In the genomic region with DNA sequence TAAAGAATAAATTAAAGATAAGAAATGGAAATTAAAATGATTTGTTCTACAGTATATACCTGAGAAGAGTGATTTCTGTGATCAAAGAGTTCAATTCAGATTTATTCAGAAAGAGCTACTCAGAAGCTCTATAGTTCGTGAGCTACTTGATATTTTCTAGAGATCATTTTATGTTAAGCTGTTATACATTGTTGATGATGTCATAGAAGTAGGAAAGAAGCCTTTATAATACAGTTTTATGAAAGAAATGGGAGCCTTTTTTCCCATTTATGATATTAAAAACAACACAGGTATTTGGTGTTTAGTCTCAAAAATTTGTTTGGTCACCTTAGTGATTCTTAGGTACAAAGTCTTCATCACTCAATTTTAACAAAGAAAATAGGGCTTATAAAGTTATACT, we compare ENCODE assay signal across 2 cellular contexts.
A peak's percentile ranks its signal among the peaks of the same experiment; 100 is the strongest.
TF ChIP-seq lines count a peak whose summit lies in the region.

No MANE protein-coding gene starts in this region.

TF ChIP-seq in HepG2, 621 proteins besides CTCF, POLR2A, EP300 and RAD21:
- peak; percentile 90 for TF ChIP-seq ATF7 (IDR thresholded peaks at IDR 0.05)
- no peak for TF ChIP-seq ATF7 (CRISPR knock-in tag; IDR thresholded peaks at IDR 0.05)
- TF ChIP-seq CAMTA2 (CRISPR knock-in tag; IDR thresholded peaks at IDR 0.05; ENCODE audit: borderline replicate concordance): no peak
- TF ChIP-seq CREB1 (IDR thresholded peaks at IDR 0.05): peak; percentile 58
- no peak for TF ChIP-seq CREB1 (CRISPR knock-in tag; IDR thresholded peaks at IDR 0.05)

TF ChIP-seq in K562, 482 proteins besides CTCF, POLR2A, EP300 and RAD21:
- TF ChIP-seq GATAD2B (IDR thresholded peaks at IDR 0.05; ENCODE audit: borderline replicate concordance) (no peak), ESRRA (IDR thresholded peaks at IDR 0.05; ENCODE audit: borderline replicate concordance, low read depth) (no peak), ZNF133 (CRISPR knock-in tag; IDR thresholded peaks at IDR 0.05) (no peak), SNRNP70 (optimal IDR thresholded peaks at IDR 0.05; ENCODE audit: low read depth, low read length) (no peak), PURB (CRISPR knock-in tag; IDR thresholded peaks at IDR 0.05; ENCODE audit: low read depth) (no peak), MCM7 (IDR thresholded peaks at IDR 0.05) (no peak)
- TF ChIP-seq, protein P1, sequence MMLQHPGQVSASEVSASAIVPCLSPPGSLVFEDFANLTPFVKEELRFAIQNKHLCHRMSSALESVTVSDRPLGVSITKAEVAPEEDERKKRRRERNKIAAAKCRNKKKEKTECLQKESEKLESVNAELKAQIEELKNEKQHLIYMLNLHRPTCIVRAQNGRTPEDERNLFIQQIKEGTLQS (IDR thresholded peaks at IDR 0.05): peak; percentile 33; the same call in 1 of the 2 replicates
- TF ChIP-seq, protein P1 (CRISPR knock-in tag; conservative IDR thresholded peaks at IDR 0.05): no peak
- TF ChIP-seq, protein P2, sequence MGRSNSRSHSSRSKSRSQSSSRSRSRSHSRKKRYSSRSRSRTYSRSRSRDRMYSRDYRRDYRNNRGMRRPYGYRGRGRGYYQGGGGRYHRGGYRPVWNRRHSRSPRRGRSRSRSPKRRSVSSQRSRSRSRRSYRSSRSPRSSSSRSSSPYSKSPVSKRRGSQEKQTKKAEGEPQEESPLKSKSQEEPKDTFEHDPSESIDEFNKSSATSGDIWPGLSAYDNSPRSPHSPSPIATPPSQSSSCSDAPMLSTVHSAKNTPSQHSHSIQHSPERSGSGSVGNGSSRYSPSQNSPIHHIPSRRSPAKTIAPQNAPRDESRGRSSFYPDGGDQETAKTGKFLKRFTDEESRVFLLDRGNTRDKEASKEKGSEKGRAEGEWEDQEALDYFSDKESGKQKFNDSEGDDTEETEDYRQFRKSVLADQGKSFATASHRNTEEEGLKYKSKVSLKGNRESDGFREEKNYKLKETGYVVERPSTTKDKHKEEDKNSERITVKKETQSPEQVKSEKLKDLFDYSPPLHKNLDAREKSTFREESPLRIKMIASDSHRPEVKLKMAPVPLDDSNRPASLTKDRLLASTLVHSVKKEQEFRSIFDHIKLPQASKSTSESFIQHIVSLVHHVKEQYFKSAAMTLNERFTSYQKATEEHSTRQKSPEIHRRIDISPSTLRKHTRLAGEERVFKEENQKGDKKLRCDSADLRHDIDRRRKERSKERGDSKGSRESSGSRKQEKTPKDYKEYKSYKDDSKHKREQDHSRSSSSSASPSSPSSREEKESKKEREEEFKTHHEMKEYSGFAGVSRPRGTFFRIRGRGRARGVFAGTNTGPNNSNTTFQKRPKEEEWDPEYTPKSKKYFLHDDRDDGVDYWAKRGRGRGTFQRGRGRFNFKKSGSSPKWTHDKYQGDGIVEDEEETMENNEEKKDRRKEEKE (IDR thresholded peaks at IDR 0.05; ENCODE audit: borderline replicate concordance in 1 of 2, control insufficient read depth in 1 of 2, low read depth in 2 of 2, low read length in 1 of 2): no peak
TF ChIP-seq in K562: peak in this region for 1.
